ENCODE assay signal across 8 cellular contexts in the genomic region with DNA sequence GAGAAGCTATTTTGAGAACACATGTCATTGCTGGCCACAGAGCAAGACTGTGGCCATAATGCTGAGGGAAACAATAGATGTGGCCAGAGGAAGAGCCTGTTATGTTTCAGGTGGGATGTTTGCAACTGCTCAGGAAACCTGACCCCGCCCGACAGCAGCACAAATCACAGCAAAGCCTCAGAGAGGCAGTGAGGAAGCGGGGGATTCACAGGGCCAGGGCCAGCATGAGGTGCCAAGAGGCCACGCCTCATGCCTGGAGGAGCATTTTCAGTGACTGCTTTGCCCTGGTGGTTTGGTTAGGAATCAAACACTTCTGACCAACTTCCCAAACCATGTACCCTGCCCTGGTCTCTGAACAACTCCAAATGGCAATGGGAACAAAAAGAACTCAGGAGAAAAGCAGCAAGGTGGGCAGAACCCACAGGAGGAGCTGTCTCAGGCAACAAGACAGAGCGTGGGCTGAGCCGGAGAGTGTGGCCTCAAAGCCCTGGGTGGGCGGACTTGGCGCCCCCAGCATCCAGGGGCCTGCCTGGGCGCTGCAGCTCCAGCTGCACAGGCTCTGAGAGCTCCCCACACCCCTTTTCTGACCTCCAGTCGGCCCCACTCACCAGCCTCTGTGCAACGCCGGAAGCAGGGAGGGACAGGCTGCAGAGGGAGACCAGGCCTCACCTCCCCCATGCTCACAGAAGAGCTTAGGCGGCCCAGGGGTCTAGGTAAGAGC. TPM values are rescaled to one million over a fixed set of nuclear protein-coding genes. Genes with fewer than 3 reads are reported as not detected.
DNase-seq lines count a peak whose midpoint lies in the region; TF ChIP-seq lines count a peak whose summit lies in the region.
"Had no signal": no experiment of that assay in that cellular context is flagged by ENCODE, and none has a peak within 500 bp of the region (broad histone marks: within the 10 kb centered on the region; RNA-seq: fewer than 3 reads in every experiment).

No MANE protein-coding gene starts in this region.

- no peaks in the 10 kb centered on the region for H3K9me2 ChIP-seq in OCI-LY7 (ENCODE audit: insufficient read depth, low read length)

- H3K4me3 ChIP-seq in MG63 (no peak overlapping the region), cardiac fibroblast (replicated peaks in 1 of 2; ENCODE audit: low read depth in 2 of 2, low read length in 2 of 2) (no peak overlapping the region), tibial artery (no peak overlapping the region), OCI-LY7 (ENCODE audit: low read depth, low read length, poor library complexity, severe bottlenecking) (no peak overlapping the region)

- intact Hi-C loops in tibial artery (cut with DNase I; ENCODE audit: low total_unique reads) (no loop called here), OCI-LY7 (cut with micrococcal nuclease; ENCODE audit: unreplicated experiment) (no loop called here)

- H3K27ac ChIP-seq in tibial artery (peak overlapping the region; percentile 24 to 26), OCI-LY7 (ENCODE audit: low read depth, low read length, poor library complexity, severe bottlenecking) (no peak overlapping the region)

- H2AFZ ChIP-seq in OCI-LY7 (ENCODE audit: low read length): no peak overlapping the region

- peaks cover 52% of the 10 kb centered on the region for H3K4me1 Mint-ChIP-seq in mesothelial cell of epicardium

- CTCF ChIA-PET in OCI-LY7 (lab: Charles Lee; ENCODE audit: unreplicated experiment): no interaction called here

- H3K36me3 Mint-ChIP-seq in mesothelial cell of epicardium: peaks cover 27% of the 10 kb centered on the region

- no peak overlapping the region for H3K4me3 Mint-ChIP-seq in mesothelial cell of epicardium
- H3K4me3 Mint-ChIP-seq: activated naive CD8-positive, alpha-beta T cell treated with anti-CD3 and anti-CD28 coated beads, Interleukin-2, amount 10 ng/mL, durations not matched to agents 7 days and 5 days had no signal

- H3K27me3 ChIP-seq in MG63 (no peaks in the 10 kb centered on the region), tibial artery (no peaks in the 10 kb centered on the region)

- no peaks in the 10 kb centered on the region for H4K20me1 ChIP-seq in OCI-LY7 (ENCODE audit: insufficient read depth, low read length)

- H3K27ac Mint-ChIP-seq in mesothelial cell of epicardium: peak overlapping the region; percentile 97
- H3K27ac Mint-ChIP-seq: activated naive CD8-positive, alpha-beta T cell treated with anti-CD3 and anti-CD28 coated beads, Interleukin-2, amount 10 ng/mL, durations not matched to agents 7 days and 5 days had no signal

- TF ChIP-seq CTCF in cardiac fibroblast (IDR thresholded peaks at IDR 0.05; ENCODE audit: low read depth, low read length) (peak; percentile 6), mesothelial cell of epicardium (IDR thresholded peaks at IDR 0.05; ENCODE audit: unreplicated experiment) (peak; percentile 39), tibial artery (IDR thresholded peaks at IDR 0.05) (no peak), OCI-LY7 (conservative IDR thresholded peaks at IDR 0.05; ENCODE audit: low read length) (no peak)

- no peaks in the 10 kb centered on the region for H3K79me2 ChIP-seq in OCI-LY7 (ENCODE audit: insufficient read depth, low read depth, low read length)

- BruUV-seq in OCI-LY7 (replicated peaks; lab: Mats Ljungman, UMichigan): no TSS peak

- H3K36me3 ChIP-seq in MG63: no peaks in the 10 kb centered on the region; the same call in 1 of the 2 replicates
- peaks cover 4 to 81% (median 36%) of the 10 kb centered on the region in 3 donors for H3K36me3 ChIP-seq in tibial artery
- no peaks in the 10 kb centered on the region; the same call in 1 of the 2 replicates for H3K36me3 ChIP-seq in OCI-LY7 (ENCODE audit: insufficient read depth, low read length)

- POLR2A ChIA-PET in OCI-LY7 (lab: Charles Lee): no interaction called here

- peaks cover 0 to 13% (median 5%) of the 10 kb centered on the region in 4 donors for H3K4me1 ChIP-seq in tibial artery
- no peaks in the 10 kb centered on the region for H3K4me1 ChIP-seq in OCI-LY7 (ENCODE audit: insufficient read depth, low read length, poor library complexity, severe bottlenecking)

- H3K9me3 Mint-ChIP-seq in mesothelial cell of epicardium: no peaks in the 10 kb centered on the region
- H3K9me3 Mint-ChIP-seq: activated naive CD8-positive, alpha-beta T cell treated with anti-CD3 and anti-CD28 coated beads, Interleukin-2, amount 10 ng/mL, durations not matched to agents 7 days and 5 days had no signal

- no peak overlapping the region for H3K4me2 ChIP-seq in OCI-LY7 (ENCODE audit: low read length)

- no peaks in the 10 kb centered on the region for H3K27me3 Mint-ChIP-seq in mesothelial cell of epicardium (ENCODE audit: low read depth)
- H3K27me3 Mint-ChIP-seq: activated naive CD8-positive, alpha-beta T cell treated with anti-CD3 and anti-CD28 coated beads, Interleukin-2, amount 10 ng/mL, durations not matched to agents 7 days and 5 days had no signal

- DNase-seq in MG63: peak; percentile 43
- DNase-seq in cardiac fibroblast (ENCODE audit: low read depth in 2 of 2): peak in 1 of 2 donors; percentile 79
- peak; percentile 45 to 67 for DNase-seq in mesothelial cell of epicardium (ENCODE audit: low spot score in 2 of 2, unreplicated experiment in 2 of 2)
- DNase-seq in tibial artery: no peak
- DNase-seq in activated CD4-positive, alpha-beta T cell treated with anti-CD3 and anti-CD28 coated beads, Interleukin-2, amount 50 U/mL, for 48 hours: no peak
- DNase-seq in OCI-LY7 (ENCODE audit: low spot score): no peak
- DNase-seq in NCI-H226: no peak
- DNase-seq: activated naive CD8-positive, alpha-beta T cell treated with anti-CD3 and anti-CD28 coated beads, Interleukin-2, amount 10 ng/mL, durations not matched to agents 7 days and 5 days had no signal

- no peaks in the 10 kb centered on the region for H3K9me3 ChIP-seq in MG63
- no peaks in the 10 kb centered on the region for H3K9me3 ChIP-seq in tibial artery
- H3K9me3 ChIP-seq in OCI-LY7 (ENCODE audit: low read length): no peaks in the 10 kb centered on the region

RNA-seq across cellular contexts. Expression of a gene that starts 20.6 kb away (rescaled TPM):
- total RNA-seq in MG63 (2014; rRNA removed; shearing (Covaris generic); ENCODE audit: low replicate concordance): 0.89 and 1.1 TPM in 2 replicates
- total RNA-seq in mesothelial cell of epicardium (97.9 to 99.3 TPM (median 98.9 TPM) in 3 replicates), OCI-LY7 (2022) (0.32 TPM in 1 of 2 replicates, not detected in the other)
- 0.19 TPM in 1 of 2 replicates, not detected in the other for total RNA-seq in OCI-LY7 (2014; rRNA removed; shearing (Covaris generic))

RNA-seq across cellular contexts. Expression of a gene that starts 33.7 kb away (rescaled TPM):
- 36.6 and 51.8 TPM in 2 replicates for total RNA-seq in MG63 (2014; rRNA removed; shearing (Covaris generic); ENCODE audit: low replicate concordance)
- total RNA-seq in mesothelial cell of epicardium (17.3 to 24.8 TPM (median 24.5 TPM) in 3 replicates), OCI-LY7 (2022) (18.2 and 21.9 TPM in 2 replicates)
- 18.8 and 24.0 TPM in 2 replicates for total RNA-seq in OCI-LY7 (2014; rRNA removed; shearing (Covaris generic))

RNA-seq across cellular contexts. Expression of a gene that starts 45.5 kb away (rescaled TPM):
- 14.2 and 18.4 TPM in 2 replicates for total RNA-seq in MG63 (2014; rRNA removed; shearing (Covaris generic); ENCODE audit: low replicate concordance)
- total RNA-seq in mesothelial cell of epicardium (63.8 to 74.5 TPM (median 71.2 TPM) in 3 replicates), OCI-LY7 (2022) (35.1 and 42.6 TPM in 2 replicates)
- total RNA-seq in OCI-LY7 (2014; rRNA removed; shearing (Covaris generic)): 26.5 and 30.4 TPM in 2 replicates

RNA-seq across cellular contexts. Expression of a gene that starts 50.4 kb away (rescaled TPM):
- 4.9 and 8.9 TPM in 2 replicates for total RNA-seq in MG63 (2014; rRNA removed; shearing (Covaris generic); ENCODE audit: low replicate concordance)
- 0.20 to 0.23 TPM (median 0.22 TPM) in 3 replicates for total RNA-seq in mesothelial cell of epicardium
- total RNA-seq in OCI-LY7 (2014; rRNA removed; shearing (Covaris generic)): not detected in 2 replicates
- not detected in 2 replicates for total RNA-seq in OCI-LY7 (2022)

Comparison
In these comparisons a context has a peak if more than half of its experiments do, and no peak if none do; other contexts are left out.
1. DNase-seq: peak in MG63 (single experiment) and mesothelial cell of epicardium (2 of 2); none in tibial artery (0 of 2), activated CD4-positive, alpha-beta T cell treated with anti-CD3 and anti-CD28 coated beads, Interleukin-2, amount 50 U/mL, for 48 hours (0 of 2), OCI-LY7 (single experiment) and NCI-H226 (single experiment).
2. CTCF ChIP-seq: peak in cardiac fibroblast (single experiment) and mesothelial cell of epicardium (single experiment); none in tibial artery (0 of 2) and OCI-LY7 (single experiment).
3. RNA of a gene that starts 20.6 kb away (total RNA-seq): 97.9 to 99.3 TPM in mesothelial cell of epicardium; 0.89 to 1.1 TPM in MG63 and 0.19 to 0.32 TPM in OCI-LY7; every median in the first group is over 10 times any median in the second.